8 cellular contexts compared by ENCODE assay signal in the genomic region with DNA sequence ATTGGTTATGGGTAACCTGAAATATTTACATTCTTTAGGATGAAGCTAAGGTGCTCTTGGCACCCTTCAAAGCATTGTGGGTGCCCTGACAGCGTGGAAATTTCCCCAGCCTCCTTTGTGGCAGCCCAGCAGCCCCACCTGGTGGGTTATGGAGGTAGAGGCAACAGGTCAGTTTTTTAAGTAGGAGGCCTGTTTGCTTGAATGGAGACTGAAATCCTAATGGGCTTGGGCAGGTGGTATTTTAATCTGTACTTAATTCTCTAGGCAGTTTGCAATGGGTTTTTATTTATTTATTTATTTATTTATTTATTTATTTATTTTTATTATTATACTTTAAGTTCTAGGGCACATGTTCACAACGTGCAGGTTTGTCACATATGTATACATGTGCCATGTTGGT.
DNase-seq lines count a peak whose midpoint lies in the region; ATAC-seq and TF ChIP-seq lines count a peak whose summit lies in the region.

No MANE protein-coding gene starts in this region.

- intact Hi-C loops in PC-9 (cut with micrococcal nuclease; ENCODE audit: unreplicated experiment), result no loop called here

- DNase-seq in PC-9 (peak; percentile 38 to 46), foreskin keratinocyte (peak in 1 of 2 donors; percentile 29)
- peak; percentile 73 to 75 for DNase-seq in activated T-cell treated with anti-CD3 and anti-CD28 coated beads, Interleukin-2, amount 50 U/mL, for 48 hours
- peak; percentile 35 to 43 (median 42) for DNase-seq in stimulated activated CD4-positive, alpha-beta T cell treated with anti-CD3 and anti-CD28 coated beads, Interleukin-12 subunit alpha, Interleukin-12 subunit beta, amount 100 ng/mL, for 48 hours (ENCODE audit: low read depth in 2 of 3, low spot score in 1 of 3)

- no peaks in the 10 kb centered on the region for H3F3A ChIP-seq in PC-9 (ENCODE audit: insufficient read depth, low read depth)

- no peaks in the 10 kb centered on the region for H4K20me1 ChIP-seq in PC-9 (ENCODE audit: insufficient read depth)

- no peaks in the 10 kb centered on the region for H3K79me2 ChIP-seq in PC-9 (ENCODE audit: low read depth)

- no peaks in the 10 kb centered on the region for H3K9me2 ChIP-seq in PC-9 (ENCODE audit: insufficient read depth)

- H3K4me1 ChIP-seq in PC-9 (replicated peaks; ENCODE audit: insufficient read depth), result no peaks in the 10 kb centered on the region
- H3K4me1 ChIP-seq in foreskin keratinocyte, result no peaks in the 10 kb centered on the region

- POLR2A ChIA-PET in PC-9 (lab: Charles Lee; ENCODE audit: unreplicated experiment), result no interaction called here

- no TSS peak for BruUV-seq in PC-9 (replicated peaks; lab: Mats Ljungman, UMichigan)

- ATAC-seq in HG02798 (IDR thresholded peaks at IDR 0.05; ENCODE audit: poor library complexity, unreplicated experiment), result peak; percentile 79
- ATAC-seq in foreskin keratinocyte, result peak; percentile 76
- no peak for ATAC-seq in HG03342 (IDR thresholded peaks at IDR 0.05; ENCODE audit: unreplicated experiment)
- ATAC-seq in GM21360 (IDR thresholded peaks at IDR 0.05; ENCODE audit: unreplicated experiment), result no peak

- H3K27ac ChIP-seq in PC-9 (no peak overlapping the region), foreskin keratinocyte (no peak overlapping the region)

- H2AFZ ChIP-seq in PC-9, result no peak overlapping the region

- H3K9me3 ChIP-seq in PC-9 (ENCODE audit: insufficient read depth, low read depth), result no peaks in the 10 kb centered on the region

- no peak overlapping the region for H3K4me3 ChIP-seq in PC-9

- H3K36me3 ChIP-seq in PC-9 (ENCODE audit: low read depth), result no peaks in the 10 kb centered on the region

- H3K27me3 ChIP-seq in PC-9 (ENCODE audit: insufficient read depth, low read depth) (no peaks in the 10 kb centered on the region), foreskin keratinocyte (no peaks in the 10 kb centered on the region)

- CTCF ChIA-PET in PC-9 (lab: Charles Lee), result no interaction called here

- TF ChIP-seq CTCF in GM12872 (IDR thresholded peaks at IDR 0.05; ENCODE audit: insufficient read depth, low read depth, low read length) (peak; percentile 74), PC-9 (conservative IDR thresholded peaks at IDR 0.05) (peak; percentile 71), foreskin keratinocyte (conservative IDR thresholded peaks at IDR 0.05) (peak; percentile 83)

- no peak overlapping the region for H3K4me2 ChIP-seq in PC-9

Comparison
In these comparisons a context has a peak if more than half of its experiments do, and no peak if none do; other contexts are left out.
1. ATAC-seq: peak in HG02798 (single experiment) and foreskin keratinocyte (single experiment); none in HG03342 (single experiment) and GM21360 (single experiment).
2. Peak in every context shown above with its lines, with median percentiles within 50 percentile points of each other: CTCF ChIP-seq.